ENCODE assay signal across 8 cellular contexts in the genomic region with DNA sequence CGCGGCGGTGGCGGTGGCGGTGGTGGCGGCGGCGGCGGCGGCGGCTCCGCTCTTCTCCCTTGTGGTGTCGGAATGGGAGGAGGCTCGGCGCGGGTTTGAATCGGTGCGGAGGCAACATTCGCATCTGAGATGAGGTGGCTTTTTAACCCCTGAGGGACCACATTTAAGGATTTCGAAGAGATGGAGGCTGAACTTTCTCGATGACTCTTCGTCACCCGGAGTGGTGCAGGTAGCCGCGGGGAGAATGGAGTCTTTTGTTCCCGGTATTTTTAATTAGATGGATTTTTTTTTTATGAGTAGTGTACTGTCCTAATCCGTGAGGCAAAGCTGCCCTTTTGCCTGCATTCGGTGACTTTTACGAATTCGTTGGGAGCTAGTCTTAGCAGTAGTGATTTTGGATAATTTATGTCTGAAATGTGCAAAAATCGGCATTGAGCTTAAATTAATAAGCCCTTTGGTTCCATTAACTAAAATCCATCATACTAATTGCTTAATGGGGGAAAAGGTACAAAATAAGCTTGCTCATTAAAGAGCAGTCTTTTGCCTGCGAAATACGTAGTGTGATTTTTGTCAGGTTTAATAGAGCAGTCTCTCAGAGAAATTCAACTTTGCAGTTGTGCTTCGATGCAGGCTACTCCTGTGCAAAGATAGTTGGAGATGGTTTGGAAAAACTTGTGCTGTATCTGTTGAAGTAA.
A peak's percentile ranks its signal among the peaks of the same experiment; 100 is the strongest.
DNase-seq lines count a peak whose midpoint lies in the region; ATAC-seq, FAIRE-seq and TF ChIP-seq lines count a peak whose summit lies in the region.

No MANE protein-coding gene starts in this region.

- no peaks in the 10 kb centered on the region for H3K9me3 Mint-ChIP-seq in activated CD4-positive, alpha-beta T cell treated with anti-CD3 and anti-CD28 coated beads, Interleukin-2, amount 10 ng/mL, durations not matched to agents 7 days and 5 days

- FAIRE-seq in urothelium cell line (lab: Jason Lieb, UNC), result no peak

- peak overlapping the region; percentile 35 for H3K4me3 ChIP-seq in colonic mucosa
- H3K4me3 ChIP-seq in mesendoderm (ENCODE audit: low read length), result peak overlapping the region; percentile 64

- DNase-seq in activated CD4-positive, alpha-beta T cell treated with anti-CD3 and anti-CD28 coated beads, Interleukin-2, amount 10 ng/mL, durations not matched to agents 7 days and 5 days, result no peak
- DNase-seq in activated CD4-positive, alpha-beta T cell treated with anti-CD3 and anti-CD28 coated beads, Interleukin-2, amount 50 U/mL, for 1 hour, result no peak
- DNase-seq in NCI-H2171 treated with DMSO at 0.1 percent for 48 hours (lab: John Stamatoyannopoulos, UW) (peak; percentile 53), colonic mucosa (peak; percentile 19), mesendoderm (peak; percentile 93), urothelium cell line (ENCODE audit: low spot score) (peak; percentile 56)

- H4K5ac ChIP-seq in mesendoderm (ENCODE audit: low read length), result no peak overlapping the region

- H3K79me2 ChIP-seq in mesendoderm (ENCODE audit: control insufficient read depth, insufficient read depth, low read length), result peaks cover 8% of the 10 kb centered on the region

- ATAC-seq in GM18517 (IDR thresholded peaks at IDR 0.05; ENCODE audit: unreplicated experiment), result no peak
- ATAC-seq in HG03469 (IDR thresholded peaks at IDR 0.05; ENCODE audit: unreplicated experiment), result no peak

- no peak overlapping the region for H3K23ac ChIP-seq in mesendoderm (ENCODE audit: low read length)

- H3K36me3 ChIP-seq in colonic mucosa (no peaks in the 10 kb centered on the region), mesendoderm (ENCODE audit: control insufficient read depth, insufficient read depth, low read length) (no peaks in the 10 kb centered on the region)

- peaks cover 4% of the 10 kb centered on the region for H3K4me1 ChIP-seq in colonic mucosa
- no peaks in the 10 kb centered on the region for H3K4me1 ChIP-seq in mesendoderm (ENCODE audit: control insufficient read depth, low read depth, low read length)

- no peak overlapping the region for H2BK5ac ChIP-seq in mesendoderm (ENCODE audit: low read length)

- no peak overlapping the region for H2BK15ac ChIP-seq in mesendoderm (replicated peaks; ENCODE audit: low read depth)

- peak overlapping the region; percentile 82 for H2BK120ac ChIP-seq in mesendoderm (ENCODE audit: low read depth, low read length)

- peaks cover 14% of the 10 kb centered on the region for H3K4me1 Mint-ChIP-seq in activated CD4-positive, alpha-beta T cell treated with anti-CD3 and anti-CD28 coated beads, Interleukin-2, amount 10 ng/mL, durations not matched to agents 7 days and 5 days

- peak overlapping the region; percentile 43 for H3K18ac ChIP-seq in mesendoderm (ENCODE audit: low read length)

- TF ChIP-seq CTCF in colonic mucosa (IDR thresholded peaks at IDR 0.05), result no peak

- CTCF ChIA-PET in activated CD4-positive, alpha-beta T cell treated with anti-CD3 and anti-CD28 coated beads, Interleukin-2, amount 10 ng/mL, durations not matched to agents 7 days and 5 days (lab: Charles Lee), result interaction anchor here (0.7 kb wide), 1 partner anchor 90 kb away, joined by 3 read pairs; no protein-coding TSS in a partner anchor

- H4K8ac ChIP-seq in mesendoderm (ENCODE audit: low read depth, low read length), result no peak overlapping the region

- H2AK5ac ChIP-seq in mesendoderm (ENCODE audit: low read length), result no peak overlapping the region

- H3K9me3 ChIP-seq in colonic mucosa, result no peaks in the 10 kb centered on the region

- WGBS in mesendoderm (ENCODE audit: extremely low coverage, insufficient coverage, low lambda C conversion rate), result no CpG with 5 or more reads among the region's 34 CpGs

- peak overlapping the region; percentile 81 for H3K56ac ChIP-seq in mesendoderm (ENCODE audit: low read length)

- no peak overlapping the region for H3K4ac ChIP-seq in mesendoderm (ENCODE audit: low read depth, low read length)

- H3K27me3 Mint-ChIP-seq in activated CD4-positive, alpha-beta T cell treated with anti-CD3 and anti-CD28 coated beads, Interleukin-2, amount 10 ng/mL, durations not matched to agents 7 days and 5 days, result peaks cover 62% of the 10 kb centered on the region

- peak overlapping the region; percentile 86 for H3K4me2 ChIP-seq in mesendoderm (ENCODE audit: low read length)

- H3K27ac ChIP-seq in colonic mucosa (no peak overlapping the region), mesendoderm (ENCODE audit: low read depth, low read length) (peak overlapping the region; percentile 87)

- H3K27me3 ChIP-seq in colonic mucosa (peaks cover 37% of the 10 kb centered on the region), mesendoderm (ENCODE audit: insufficient read depth, low read length, poor library complexity) (no peaks in the 10 kb centered on the region)

- intact Hi-C loops in colonic mucosa (cut with DNase I), result no loop called here

- peaks cover 2% of the 10 kb centered on the region for H3K79me1 ChIP-seq in mesendoderm (ENCODE audit: low read length)

- H3K36me3 Mint-ChIP-seq in activated CD4-positive, alpha-beta T cell treated with anti-CD3 and anti-CD28 coated beads, Interleukin-2, amount 10 ng/mL, durations not matched to agents 7 days and 5 days (ENCODE audit: low read depth), result peaks cover 3% of the 10 kb centered on the region

- peak overlapping the region; percentile 54 for H3K4me3 Mint-ChIP-seq in activated CD4-positive, alpha-beta T cell treated with anti-CD3 and anti-CD28 coated beads, Interleukin-2, amount 10 ng/mL, durations not matched to agents 7 days and 5 days

- POLR2A ChIA-PET in activated CD4-positive, alpha-beta T cell treated with anti-CD3 and anti-CD28 coated beads, Interleukin-2, amount 10 ng/mL, durations not matched to agents 7 days and 5 days (lab: Charles Lee), result no interaction called here

- H3K9ac ChIP-seq in colonic mucosa (ENCODE audit: low read depth in 2 of 2, low read length in 2 of 2) (no peak overlapping the region), mesendoderm (ENCODE audit: low read length) (peak overlapping the region; percentile 74)

- no peak overlapping the region for H3K27ac Mint-ChIP-seq in activated CD4-positive, alpha-beta T cell treated with anti-CD3 and anti-CD28 coated beads, Interleukin-2, amount 10 ng/mL, durations not matched to agents 7 days and 5 days

Comparison
In these comparisons a context has a peak if more than half of its experiments do, and no peak if none do; other contexts are left out.
1. DNase-seq: peak in NCI-H2171 treated with DMSO at 0.1 percent for 48 hours (single experiment), colonic mucosa (single experiment), mesendoderm (single experiment) and urothelium cell line (single experiment); none in activated CD4-positive, alpha-beta T cell treated with anti-CD3 and anti-CD28 coated beads, Interleukin-2, amount 10 ng/mL, durations not matched to agents 7 days and 5 days (single experiment) and activated CD4-positive, alpha-beta T cell treated with anti-CD3 and anti-CD28 coated beads, Interleukin-2, amount 50 U/mL, for 1 hour (single experiment).